1 cellular context compared by ENCODE assay signal in the genomic region with DNA sequence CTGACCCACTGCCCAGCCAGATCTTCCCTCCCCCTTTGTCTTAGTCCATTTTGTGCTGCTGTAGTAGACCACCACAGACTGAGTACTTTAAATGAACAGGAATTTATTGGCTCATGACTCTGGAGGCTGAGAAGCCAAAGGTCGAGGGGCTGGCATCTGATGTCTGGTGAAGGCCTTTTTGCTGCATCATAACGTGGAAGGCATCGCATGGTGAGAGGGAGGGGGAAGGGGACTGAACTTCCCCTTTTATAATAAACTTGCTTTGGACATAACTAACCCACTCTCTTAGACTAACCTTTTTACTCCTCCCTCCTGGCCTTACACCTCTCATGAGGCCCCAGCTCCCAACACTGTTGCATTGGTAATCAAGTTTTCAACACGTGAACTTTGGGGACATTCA.
A peak's percentile ranks its signal among the peaks of the same experiment; 100 is the strongest.
TF ChIP-seq lines count a peak whose summit lies in the region.

No MANE protein-coding gene starts in this region.

TF ChIP-seq in GM12878, 131 proteins besides CTCF, POLR2A, EP300 and RAD21 (continued from another document):
- TF ChIP-seq CHD2 (IDR thresholded peaks at IDR 0.05; ENCODE audit: borderline replicate concordance, low read depth, low read length) (0 out of 2 replicates have a peak, but pooled peaks have one; percentile 10), JUNB (IDR thresholded peaks at IDR 0.05) (no peak)
- TF ChIP-seq, protein P1, sequence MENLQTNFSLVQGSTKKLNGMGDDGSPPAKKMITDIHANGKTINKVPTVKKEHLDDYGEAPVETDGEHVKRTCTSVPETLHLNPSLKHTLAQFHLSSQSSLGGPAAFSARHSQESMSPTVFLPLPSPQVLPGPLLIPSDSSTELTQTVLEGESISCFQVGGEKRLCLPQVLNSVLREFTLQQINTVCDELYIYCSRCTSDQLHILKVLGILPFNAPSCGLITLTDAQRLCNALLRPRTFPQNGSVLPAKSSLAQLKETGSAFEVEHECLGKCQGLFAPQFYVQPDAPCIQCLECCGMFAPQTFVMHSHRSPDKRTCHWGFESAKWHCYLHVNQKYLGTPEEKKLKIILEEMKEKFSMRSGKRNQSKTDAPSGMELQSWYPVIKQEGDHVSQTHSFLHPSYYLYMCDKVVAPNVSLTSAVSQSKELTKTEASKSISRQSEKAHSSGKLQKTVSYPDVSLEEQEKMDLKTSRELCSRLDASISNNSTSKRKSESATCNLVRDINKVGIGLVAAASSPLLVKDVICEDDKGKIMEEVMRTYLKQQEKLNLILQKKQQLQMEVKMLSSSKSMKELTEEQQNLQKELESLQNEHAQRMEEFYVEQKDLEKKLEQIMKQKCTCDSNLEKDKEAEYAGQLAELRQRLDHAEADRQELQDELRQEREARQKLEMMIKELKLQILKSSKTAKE (IDR thresholded peaks at IDR 0.05; ENCODE audit: low read depth, poor library complexity, severe bottlenecking): no peak
